In the genomic region with DNA sequence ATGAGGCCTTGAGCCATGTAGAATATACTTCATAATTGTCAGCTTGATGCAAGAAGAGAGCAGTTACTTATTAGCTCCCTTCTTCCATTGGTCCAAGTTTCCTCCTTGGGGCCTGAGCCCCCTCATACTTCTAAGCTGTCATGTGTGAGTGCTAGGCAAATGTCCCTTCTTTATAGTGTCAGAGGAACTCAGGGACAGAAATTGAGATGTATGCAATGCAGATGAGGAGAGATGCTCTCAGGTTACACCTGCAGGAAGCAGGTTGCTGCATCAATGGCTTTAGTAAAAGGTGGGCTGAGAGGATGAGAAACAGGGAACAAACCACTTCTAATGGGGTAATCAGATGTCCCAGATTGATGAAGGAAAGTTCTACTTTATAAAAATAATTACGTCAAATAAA, we compare ENCODE assay signal across 1 cellular context.
TF ChIP-seq lines count a peak whose summit lies in the region.

No MANE protein-coding gene starts in this region.

TF ChIP-seq in WTC11, 78 proteins besides CTCF, POLR2A, EP300 and RAD21 (continued from another document):
- TF ChIP-seq ZNF512 (CRISPR knock-in tag; IDR thresholded peaks at IDR 0.05; ENCODE audit: borderline replicate concordance) (no peak), ERG (CRISPR knock-in tag; IDR thresholded peaks at IDR 0.05) (no peak), TCF7 (CRISPR knock-in tag; IDR thresholded peaks at IDR 0.05; ENCODE audit: low read depth) (no peak)
TF ChIP-seq in WTC11: peak in this region for 0.
